14 cellular contexts compared by ENCODE assay signal in the genomic region with DNA sequence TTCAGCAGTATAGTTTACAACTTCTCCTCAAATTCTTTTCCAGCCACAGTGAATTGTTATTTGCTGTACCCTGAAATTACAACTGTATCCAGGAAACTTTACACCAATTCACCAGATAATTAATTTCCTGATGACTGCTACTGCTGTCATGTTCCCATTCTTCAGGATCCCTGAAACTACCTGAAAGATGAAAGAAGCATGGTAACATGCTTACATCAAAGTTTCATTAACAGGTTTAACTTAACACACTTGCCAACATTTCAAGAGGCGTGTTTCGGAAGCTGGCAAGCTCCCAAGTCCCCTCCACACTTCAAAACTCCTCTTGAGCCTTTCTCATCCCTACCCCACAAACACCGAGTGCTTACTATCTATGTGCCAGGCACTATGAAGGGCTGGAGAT.
"Had no signal": no experiment of that assay in that cellular context is flagged by ENCODE, and none has a peak within 500 bp of the region (broad histone marks: within the 10 kb centered on the region; RNA-seq: fewer than 3 reads in every experiment).

No MANE protein-coding gene starts in this region.

- H3K27me3 ChIP-seq: body of pancreas, spleen had no signal

- H3K4me1 Mint-ChIP-seq: stimulated activated naive B cell treated with anti-CD40 and anti-IgM and Interleukin-4, amounts not matched to agents 10 μg/mL and 1 μg/mL and 100 μg/mL, for 72 hours had no signal

- H3K27ac Mint-ChIP-seq: activated CD8-positive, alpha-beta T cell treated with anti-CD3 and anti-CD28 coated beads, Interleukin-2, amount 10 ng/mL, durations not matched to agents 7 days and 5 days; activated T-cell treated with anti-CD3 and anti-CD28 coated beads, Interleukin-2, amount 50 U/mL, for 24 hours; activated T-helper 2 cell treated with anti-CD3 and anti-CD28 coated beads, Interferon-gamma antibody, Interleukin-2, Interleukin-4, amounts not matched to agents 10 μg/mL and 5 μg/mL and 100 μg/mL, durations not matched to agents 14 hours and 24 hours and 36 hours; immature natural killer cell; nephron; stimulated activated naive B cell treated with anti-CD40 and anti-IgM and Interleukin-4, amounts not matched to agents 10 μg/mL and 1 μg/mL and 100 μg/mL, for 72 hours; T-helper 1 cell treated with Interleukin-12 subunit alpha and Interleukin-12 subunit beta and Interleukin-4 antibody, amounts not matched to agents 30 μg/mL and 1 μg/mL, for 36 hours had no signal

- H3K27me3 Mint-ChIP-seq: activated CD4-positive, alpha-beta T cell treated with anti-CD3 and anti-CD28 coated beads, Interleukin-2, amount 10 ng/mL, durations not matched to agents 7 days and 5 days; activated T-cell treated with anti-CD3 and anti-CD28 coated beads, Interleukin-2, amount 50 U/mL, for 24 hours; stimulated activated naive B cell treated with anti-CD40 and anti-IgM and Interleukin-4, amounts not matched to agents 10 μg/mL and 1 μg/mL and 100 μg/mL, for 72 hours had no signal

- H3K4me3 ChIP-seq: body of pancreas, spleen had no signal

- H3K9me3 ChIP-seq: body of pancreas had no signal

- DNase-seq: activated CD4-positive, alpha-beta T cell treated with anti-CD3 and anti-CD28 coated beads, Interleukin-2, amount 10 ng/mL, durations not matched to agents 7 days and 5 days; activated CD8-positive, alpha-beta T cell treated with anti-CD3 and anti-CD28 coated beads, Interleukin-2, amount 10 ng/mL, durations not matched to agents 7 days and 5 days; activated naive CD4-positive, alpha-beta T cell treated with Interleukin-2 at 50 U/mL for 16 hours; activated T-cell treated with anti-CD3 and anti-CD28 coated beads, Interleukin-2, amount 50 U/mL, for 24 hours; central memory CD4-positive, alpha-beta T cell; immature natural killer cell; retina; spleen; stimulated activated naive B cell treated with anti-CD40 and anti-IgM and Interleukin-4, amounts not matched to agents 10 μg/mL and 1 μg/mL and 100 μg/mL, for 72 hours had no signal

- H3K4me3 Mint-ChIP-seq: activated CD4-positive, alpha-beta T cell treated with anti-CD3 and anti-CD28 coated beads, Interleukin-2, amount 10 ng/mL, durations not matched to agents 7 days and 5 days; activated CD8-positive, alpha-beta T cell treated with anti-CD3 and anti-CD28 coated beads, Interleukin-2, amount 10 ng/mL, durations not matched to agents 7 days and 5 days; activated T-cell treated with anti-CD3 and anti-CD28 coated beads, Interleukin-2, amount 50 U/mL, for 24 hours; immature natural killer cell; nephron; stimulated activated naive B cell treated with anti-CD40 and anti-IgM and Interleukin-4, amounts not matched to agents 10 μg/mL and 1 μg/mL and 100 μg/mL, for 72 hours; T-helper 1 cell treated with Interleukin-12 subunit alpha and Interleukin-12 subunit beta and Interleukin-4 antibody, amounts not matched to agents 30 μg/mL and 1 μg/mL, for 36 hours had no signal

- H3K4me1 ChIP-seq: spleen had no signal

- H3K9me3 Mint-ChIP-seq: activated CD4-positive, alpha-beta T cell treated with anti-CD3 and anti-CD28 coated beads, Interleukin-2, amount 10 ng/mL, durations not matched to agents 7 days and 5 days; activated T-cell treated with anti-CD3 and anti-CD28 coated beads, Interleukin-2, amount 50 U/mL, for 24 hours; activated T-helper 2 cell treated with anti-CD3 and anti-CD28 coated beads, Interferon-gamma antibody, Interleukin-2, Interleukin-4, amounts not matched to agents 10 μg/mL and 5 μg/mL and 100 μg/mL, durations not matched to agents 14 hours and 24 hours and 36 hours; immature natural killer cell; nephron; stimulated activated naive B cell treated with anti-CD40 and anti-IgM and Interleukin-4, amounts not matched to agents 10 μg/mL and 1 μg/mL and 100 μg/mL, for 72 hours; T-helper 1 cell treated with Interleukin-12 subunit alpha and Interleukin-12 subunit beta and Interleukin-4 antibody, amounts not matched to agents 30 μg/mL and 1 μg/mL, for 36 hours had no signal

- H3K27ac ChIP-seq: body of pancreas, spleen had no signal

- ATAC-seq: activated CD4-positive, CD25-positive, alpha-beta regulatory T cell treated with anti-CD3 and anti-CD28 coated beads, Interleukin-2, amount 50 U/mL, for 24 hours; activated CD8-positive, alpha-beta T cell treated with anti-CD3 and anti-CD28 coated beads, Interleukin-2, amount 10 ng/mL, durations not matched to agents 7 days and 5 days; body of pancreas; stimulated activated naive B cell treated with anti-CD40 and anti-IgM and Interleukin-4, amounts not matched to agents 10 μg/mL and 1 μg/mL and 100 μg/mL, for 72 hours had no signal
